In genomic region chr1:40338745-40339419, GRCh38 we compare ENCODE assay signal across 8 cellular contexts. TPM values are rescaled to one million over a fixed set of nuclear protein-coding genes. Genes with fewer than 3 reads are reported as not detected.
A peak's percentile ranks its signal among the peaks of the same experiment; 100 is the strongest.
DNase-seq lines count a peak whose midpoint lies in the region; ATAC-seq and TF ChIP-seq lines count a peak whose summit lies in the region.

No MANE protein-coding gene starts in this region.

- no peak for TF ChIP-seq POLR2A in esophagus squamous epithelium (IDR thresholded peaks at IDR 0.05)

- H4K20me1 ChIP-seq in PC-9 (ENCODE audit: insufficient read depth), result no peaks in the 10 kb centered on the region

- H3K4me1 ChIP-seq in PC-9 (replicated peaks; ENCODE audit: insufficient read depth), result peaks cover 10% of the 10 kb centered on the region
- H3K4me1 ChIP-seq in esophagus squamous epithelium, result peaks cover 0 to 15% (median 0%) of the 10 kb centered on the region in 3 donors

- no peaks in the 10 kb centered on the region for H3K27me3 ChIP-seq in PC-9 (ENCODE audit: insufficient read depth, low read depth)
- H3K27me3 ChIP-seq in esophagus squamous epithelium, result peaks cover 0 to 7% (median 0%) of the 10 kb centered on the region in 4 donors

- H3K4me1 Mint-ChIP-seq in activated T-cell treated with anti-CD3 and anti-CD28 coated beads, Interleukin-2, amount 50 U/mL, for 4 hours (ENCODE audit: low read depth), result peaks cover 32% of the 10 kb centered on the region
- peaks cover 28 to 49% (median 44%) of the 10 kb centered on the region in 4 donors for H3K4me1 Mint-ChIP-seq in naive thymus-derived CD8-positive, alpha-beta T cell

- H3K4me2 ChIP-seq in PC-9, result peak overlapping the region; percentile 70

- no peaks in the 10 kb centered on the region for H3K79me2 ChIP-seq in PC-9 (ENCODE audit: low read depth)

- peaks cover 5% of the 10 kb centered on the region for H3K9me3 Mint-ChIP-seq in activated T-cell treated with anti-CD3 and anti-CD28 coated beads, Interleukin-2, amount 50 U/mL, for 4 hours
- H3K9me3 Mint-ChIP-seq in naive thymus-derived CD8-positive, alpha-beta T cell, result peaks cover 0 to 5% (median 0%) of the 10 kb centered on the region in 9 donors

- TF ChIP-seq CTCF in PC-9 (conservative IDR thresholded peaks at IDR 0.05) (peak; percentile 98), esophagus squamous epithelium (IDR thresholded peaks at IDR 0.05) (peak; percentile 93 to 99 (median 96))

- H3K27ac ChIP-seq in PC-9 (no peak overlapping the region), esophagus squamous epithelium (peak overlapping the region; percentile 5 to 59 (median 20))

- no peaks in the 10 kb centered on the region for H3K36me3 Mint-ChIP-seq in activated T-cell treated with anti-CD3 and anti-CD28 coated beads, Interleukin-2, amount 50 U/mL, for 4 hours (ENCODE audit: insufficient read depth)
- H3K36me3 Mint-ChIP-seq in naive thymus-derived CD8-positive, alpha-beta T cell, result no peaks in the 10 kb centered on the region

- H3K27ac Mint-ChIP-seq in naive thymus-derived CD8-positive, alpha-beta T cell, result peak overlapping the region; percentile 22 to 90 (median 70)

- H3K9me2 ChIP-seq in PC-9 (ENCODE audit: insufficient read depth), result no peaks in the 10 kb centered on the region

- intact Hi-C loops in PC-9 (cut with micrococcal nuclease; ENCODE audit: unreplicated experiment) (loop anchor here (1.0 to 5.0 kb wide), 7 partner anchors 66 to 522 kb away; partner anchors contain the start of gene ZMPSTE24), esophagus squamous epithelium (cut with DNase I) (loop anchor here (5.0 kb wide), 2 partner anchors 187 to 257 kb away; no protein-coding TSS in a partner anchor)

- CTCF ChIA-PET in PC-9 (lab: Charles Lee), result interaction anchor here (0.5 to 2.7 kb wide), 23 partner anchors 23 to 732 kb away, joined by 3 to 40 read pairs (median 4); partner anchors contain the start of genes CTPS1 and NFYC

- H3K9me3 ChIP-seq in PC-9 (ENCODE audit: insufficient read depth, low read depth), result no peaks in the 10 kb centered on the region
- no peaks in the 10 kb centered on the region for H3K9me3 ChIP-seq in esophagus squamous epithelium

- H3F3A ChIP-seq in PC-9 (ENCODE audit: insufficient read depth, low read depth), result no peaks in the 10 kb centered on the region

- no peaks in the 10 kb centered on the region for H3K27me3 Mint-ChIP-seq in activated T-cell treated with anti-CD3 and anti-CD28 coated beads, Interleukin-2, amount 50 U/mL, for 4 hours (ENCODE audit: low read depth)
- H3K27me3 Mint-ChIP-seq in naive thymus-derived CD8-positive, alpha-beta T cell, result no peaks in the 10 kb centered on the region

- H3K36me3 ChIP-seq in PC-9 (ENCODE audit: low read depth) (no peaks in the 10 kb centered on the region), esophagus squamous epithelium (no peaks in the 10 kb centered on the region)

- peak overlapping the region; percentile 56; the same call in 1 of the 2 replicates for H2AFZ ChIP-seq in PC-9

- DNase-seq in ELR (ENCODE audit: low read depth) (peak; percentile 82), LHCN-M2 (ENCODE audit: low read depth) (peak; percentile 66), PC-9 (peak; percentile 71 to 93), esophagus squamous epithelium (lab: John Stamatoyannopoulos, UW) (no peak)
- DNase-seq in activated T-cell treated with anti-CD3 and anti-CD28 coated beads, Interleukin-2, amount 50 U/mL, for 4 hours, result peak; percentile 92
- peak; percentile 78 to 94 (median 89) for DNase-seq in naive thymus-derived CD8-positive, alpha-beta T cell
- peak; percentile 75 to 80 for DNase-seq in stimulated activated CD8-positive, alpha-beta memory T cell treated with anti-CD3 and anti-CD28 coated beads, Interleukin-7, amount 100 ng/mL, for 48 hours (ENCODE audit: extremely low read depth in 1 of 2, low read depth in 1 of 2)

- no TSS peak for BruUV-seq in PC-9 (replicated peaks; lab: Mats Ljungman, UMichigan)

- H3K4me3 ChIP-seq in PC-9, result no peak overlapping the region; the same call in 1 of the 2 replicates
- peak overlapping the region in 1 of 4 donors; percentile 22 for H3K4me3 ChIP-seq in esophagus squamous epithelium

- H3K4me3 Mint-ChIP-seq in activated T-cell treated with anti-CD3 and anti-CD28 coated beads, Interleukin-2, amount 50 U/mL, for 4 hours, result peak overlapping the region; percentile 6
- peak overlapping the region; percentile 26 to 76 (median 52) for H3K4me3 Mint-ChIP-seq in naive thymus-derived CD8-positive, alpha-beta T cell

- 17 to 20% methylated on average over 9 to 12 of the region's 21 CpGs for WGBS in esophagus squamous epithelium, 2 donors

- POLR2A ChIA-PET in PC-9 (lab: Charles Lee; ENCODE audit: unreplicated experiment), result interaction anchor here (0.7 kb wide), 1 partner anchor 423 kb away, joined by 6 read pairs; no protein-coding TSS in a partner anchor
- POLR2A ChIA-PET in naive thymus-derived CD8-positive, alpha-beta T cell (lab: Charles Lee), result interaction anchor here (0.6 to 2.2 kb wide), 8 partner anchors 23 to 189 kb away, joined by 3 to 15 read pairs (median 8); partner anchors contain the start of gene COL9A2

- peak; percentile 82 to 84 for ATAC-seq in activated T-cell treated with anti-CD3 and anti-CD28 coated beads, Interleukin-2, amount 50 U/mL, for 4 hours
- peak; percentile 93 to 96 for ATAC-seq in naive thymus-derived CD8-positive, alpha-beta T cell
- no peak for ATAC-seq in HG03469 (IDR thresholded peaks at IDR 0.05; ENCODE audit: unreplicated experiment)

RNA-seq across cellular contexts. Expression of gene COL9A2, which starts 21.8 kb away (rescaled TPM):
- total RNA-seq in LHCN-M2 (2014; rRNA removed) (not detected in 2 replicates), PC-9 (2021) (9.3 and 13.5 TPM in 2 replicates), esophagus squamous epithelium (1 to 10 TPM in 2 of 4 donors, under 1 TPM in 1, not detected in 1; 0.26 to 4.0 (median 2.1) TPM)
- 0.10 TPM for polyA plus RNA-seq in LHCN-M2 (2012)
- total RNA-seq in activated T-cell treated with anti-CD3 and anti-CD28 coated beads, Interleukin-2, amount 50 U/mL, for 4 hours, result 1 to 10 TPM in 2 of 3 donors, under 1 TPM in 1; 0.96 to 2.5 (median 1.2) TPM
- total RNA-seq in naive thymus-derived CD8-positive, alpha-beta T cell, result 1 to 10 TPM; 5.2 to 6.3 TPM
- under 1 TPM; 0.73 to 0.83 (median 0.76) TPM for polyA plus RNA-seq in naive thymus-derived CD8-positive, alpha-beta T cell

RNA-seq across cellular contexts. Expression of gene SMAP2, which starts 34.6 kb away (rescaled TPM):
- total RNA-seq in LHCN-M2 (2014; rRNA removed) (34.9 and 35.1 TPM in 2 replicates), PC-9 (2021) (12.9 and 19.7 TPM in 2 replicates), esophagus squamous epithelium (10 to 100 TPM; 15.1 to 34.9 (median 23.8) TPM)
- polyA plus RNA-seq in LHCN-M2 (2012), result 20.3 TPM
- 100 to 1,000 TPM; 128 to 153 (median 142) TPM for total RNA-seq in activated T-cell treated with anti-CD3 and anti-CD28 coated beads, Interleukin-2, amount 50 U/mL, for 4 hours
- 100 to 1,000 TPM; 154 to 160 TPM for total RNA-seq in naive thymus-derived CD8-positive, alpha-beta T cell
- polyA plus RNA-seq in naive thymus-derived CD8-positive, alpha-beta T cell, result 100 to 1,000 TPM; 297 to 506 (median 298) TPM
